16 cellular contexts compared by ENCODE assay signal in genomic region chr12:16581416-16581815, GRCh38. TPM values are rescaled to one million over a fixed set of nuclear protein-coding genes. Genes with fewer than 3 reads are reported as not detected.
DNase-seq lines count a peak whose midpoint lies in the region; ATAC-seq, FAIRE-seq and TF ChIP-seq lines count a peak whose summit lies in the region.
"Had no signal": no experiment of that assay in that cellular context is flagged by ENCODE, and none has a peak within 500 bp of the region (broad histone marks: within the 10 kb centered on the region; RNA-seq: fewer than 3 reads in every experiment).

No MANE protein-coding gene starts in this region.

- no peak overlapping the region for H3K4me2 ChIP-seq in PC-3 (ENCODE audit: low read length)
- H3K4me2 ChIP-seq: A549 had no signal

- no peaks in the 10 kb centered on the region for H3K9me3 ChIP-seq in PC-3 (ENCODE audit: low read length)
- no peaks in the 10 kb centered on the region for H3K9me3 ChIP-seq in lower lobe of right lung
- H3K9me3 ChIP-seq: A549, BE2C had no signal

- DNase-seq in GM19239 (ENCODE audit: insufficient read length, low spot score) = no peak
- peak; percentile 17 for DNase-seq in PC-3
- DNase-seq in lower lobe of right lung = no peak
- DNase-seq in midbrain (lab: John Stamatoyannopoulos, UW) = no peak
- DNase-seq in HT-29 (ENCODE audit: low spot score) = no peak
- no peak for DNase-seq in activated CD4-positive, alpha-beta T cell treated with anti-CD3 and anti-CD28 coated beads, Interleukin-2, amount 50 U/mL, for 48 hours
- DNase-seq: BE2C; CD4-positive, alpha-beta memory T cell; COR-L47; DMS153; GF-D8 had no signal

- ATAC-seq in PC-3 = no peak
- ATAC-seq in lower lobe of right lung = peak; percentile 63 to 83
- ATAC-seq: A549, HCT116 had no signal

- H3K27me3 ChIP-seq in PC-3 (ENCODE audit: low read length) = no peaks in the 10 kb centered on the region
- H3K27me3 ChIP-seq in lower lobe of right lung (ENCODE audit: low read depth) = no peaks in the 10 kb centered on the region
- H3K27me3 ChIP-seq: BE2C had no signal

- no TSS peak for BruUV-seq in PC-3 (replicated peaks; lab: Mats Ljungman, UMichigan)

- H3K27ac ChIP-seq in PC-3 (ENCODE audit: low read length) (no peak overlapping the region), lower lobe of right lung (peak overlapping the region; percentile 39)
- H3K27ac ChIP-seq: A549, C4-2B had no signal

- TF ChIP-seq CTCF in PC-3 (conservative IDR thresholded peaks at IDR 0.05; ENCODE audit: low read depth, low read length) (no peak), lower lobe of right lung (IDR thresholded peaks at IDR 0.05) (no peak)

- POLR2A ChIA-PET in PC-3 (lab: Charles Lee; ENCODE audit: unreplicated experiment) = no interaction called here

- CTCF ChIA-PET in PC-3 (lab: Charles Lee) = no interaction called here

- no peak overlapping the region for H3K9ac ChIP-seq in PC-3 (ENCODE audit: low read length)

- no peak overlapping the region for H3K4me3 ChIP-seq in PC-3 (ENCODE audit: low read length)
- H3K4me3 ChIP-seq in lower lobe of right lung = no peak overlapping the region
- H3K4me3 ChIP-seq: A549 had no signal

- no peak overlapping the region for H2AFZ ChIP-seq in PC-3 (ENCODE audit: low read length)

- H3F3A ChIP-seq in PC-3 (ENCODE audit: low read length, unreplicated experiment) = no peaks in the 10 kb centered on the region

- H3K79me2 ChIP-seq in PC-3 (ENCODE audit: low read length) = no peaks in the 10 kb centered on the region

- peak; percentile 44 for FAIRE-seq in GM19239 (lab: Jason Lieb, UNC)
- FAIRE-seq: D721Med, H54 had no signal

- H3K9me2 ChIP-seq in PC-3 (replicated peaks; ENCODE audit: low read length) = no peaks in the 10 kb centered on the region

- intact Hi-C loops in PC-3 (cut with micrococcal nuclease) (no loop called here), lower lobe of right lung (cut with DNase I) (no loop called here)

- peaks cover 14% of the 10 kb centered on the region for H3K4me1 ChIP-seq in PC-3 (ENCODE audit: insufficient read depth, low read length)
- no peaks in the 10 kb centered on the region for H3K4me1 ChIP-seq in lower lobe of right lung
- H3K4me1 ChIP-seq: A549, BE2C had no signal

- H3K36me3 ChIP-seq in PC-3 (ENCODE audit: low read depth, low read length) (no peaks in the 10 kb centered on the region), lower lobe of right lung (no peaks in the 10 kb centered on the region)
- H3K36me3 ChIP-seq: BE2C had no signal

- no peaks in the 10 kb centered on the region for H4K20me1 ChIP-seq in PC-3 (ENCODE audit: low read length)

RNA-seq across cellular contexts. Expression of gene LMO3, which starts 24.5 kb away (rescaled TPM):
- 2.3 TPM in 1 of 2 replicates, not detected in the other for total RNA-seq in PC-3 (2014; rRNA removed)
- 127 TPM for total RNA-seq in lower lobe of right lung
- total RNA-seq in HT-29 (2014; rRNA removed; shearing (Covaris generic)) = not detected in 2 replicates
- total RNA-seq: CD4-positive, alpha-beta memory T cell had no signal

Comparison
In these comparisons a context has a peak if more than half of its experiments do, and no peak if none do; other contexts are left out.
1. RNA of gene LMO3, which starts 24.5 kb away (total RNA-seq): 127 TPM in lower lobe of right lung (single experiment); 2.3 TPM in PC-3 and not detected in HT-29; every median in the first group is over 10 times any median in the second.